In genomic region chr9:93588641-93589609, GRCh38 we compare ENCODE assay signal across 1 cellular context.
TF ChIP-seq lines count a peak whose summit lies in the region.

No MANE protein-coding gene starts in this region.

TF ChIP-seq in IMR-90, 13 proteins besides CTCF, POLR2A, EP300 and RAD21:
- TF ChIP-seq RCOR1 (IDR thresholded peaks at IDR 0.05; ENCODE audit: insufficient replicate concordance, low read length): no peak
- no peak for TF ChIP-seq MAFK (IDR thresholded peaks at IDR 0.05; ENCODE audit: low read depth, low read length)
- no peak for TF ChIP-seq FOS (IDR thresholded peaks at IDR 0.05; ENCODE audit: low read depth, low read length)
- TF ChIP-seq CHD1 (IDR thresholded peaks at IDR 0.05; ENCODE audit: low read depth, low read length): no peak
- TF ChIP-seq CEBPB (IDR thresholded peaks at IDR 0.05; ENCODE audit: low read depth, low read length): no peak
- no peak for TF ChIP-seq MXI1 (IDR thresholded peaks at IDR 0.05; ENCODE audit: borderline replicate concordance, low read depth, low read length)
- TF ChIP-seq NFE2L2 (IDR thresholded peaks at IDR 0.05; ENCODE audit: low read depth, low read length): no peak
